In genomic region chr13:114057131-114058050, GRCh38 we compare ENCODE assay signal across 11 cellular contexts.
A peak's percentile ranks its signal among the peaks of the same experiment; 100 is the strongest.
DNase-seq lines count a peak whose midpoint lies in the region; ATAC-seq, FAIRE-seq and TF ChIP-seq lines count a peak whose summit lies in the region.
"Had no signal": no experiment of that assay in that cellular context is flagged by ENCODE, and none has a peak within 500 bp of the region (broad histone marks: within the 10 kb centered on the region; RNA-seq: fewer than 3 reads in every experiment).

No MANE protein-coding gene starts in this region.

- CTCF ChIA-PET in Panc1 (lab: Charles Lee) (no interaction called here), endothelial cell of umbilical vein (lab: Charles Lee) (interaction anchor here (1.2 to 2.3 kb wide), 6 partner anchors 8 to 169 kb away, joined by 4 to 7 read pairs (median 6); no protein-coding TSS in a partner anchor)

- H3K4me3 ChIP-seq in Panc1 (ENCODE audit: low read depth in 2 of 2, low read length in 2 of 2) (no peak overlapping the region), endothelial cell of umbilical vein (replicated peaks in 1 of 3; ENCODE audit: insufficient read depth in 1 of 3, low read depth in 1 of 3, low read length in 3 of 3) (no peak overlapping the region)

- no peaks in the 10 kb centered on the region for H3K9me1 ChIP-seq in endothelial cell of umbilical vein (replicated peaks; ENCODE audit: control insufficient read depth, extremely low read depth, insufficient read depth, low read length)

- H3K27me3 ChIP-seq in Panc1 (ENCODE audit: control insufficient read depth, insufficient read depth, low read length) (no peaks in the 10 kb centered on the region), endothelial cell of umbilical vein (ENCODE audit: control insufficient read depth in 2 of 2, insufficient read depth in 2 of 2, low read length in 2 of 2) (no peaks in the 10 kb centered on the region)

- H3K36me3 ChIP-seq in Panc1 (ENCODE audit: control insufficient read depth, insufficient read depth, low read length) = no peaks in the 10 kb centered on the region
- H3K36me3 ChIP-seq in endothelial cell of umbilical vein (ENCODE audit: control insufficient read depth in 2 of 2, extremely low read depth in 1 of 2, insufficient read depth in 2 of 2, low read length in 2 of 2) = peaks cover 2 to 12% of the 10 kb centered on the region in 2 experiments

- dilution Hi-C loops in endothelial cell of umbilical vein (cut with MboI; ENCODE audit: extremely low pct_ligation_motif_present, low sequenced_read_pairs) = loop anchor here (10.0 kb wide), 1 partner anchor 57 kb away; no protein-coding TSS in a partner anchor

- TF ChIP-seq POLR2A in endothelial cell of umbilical vein (IDR thresholded peaks at IDR 0.05; ENCODE audit: low read depth, low read length) = no peak

- H3K4me2 ChIP-seq in endothelial cell of umbilical vein (ENCODE audit: insufficient read depth, low read length) = peak overlapping the region; percentile 4

- no peaks in the 10 kb centered on the region for H3K27me3 Mint-ChIP-seq in activated T-cell treated with anti-CD3 and anti-CD28 coated beads, Interleukin-2, amount 50 U/mL, for 24 hours
- no peaks in the 10 kb centered on the region for H3K27me3 Mint-ChIP-seq in stimulated activated memory B cell treated with anti-CD40 and anti-IgM and Interleukin-4, amounts not matched to agents 10 μg/mL and 1 μg/mL and 100 μg/mL, for 72 hours

- H3K27ac Mint-ChIP-seq in activated T-cell treated with anti-CD3 and anti-CD28 coated beads, Interleukin-2, amount 50 U/mL, for 24 hours = peak overlapping the region; percentile 77
- peak overlapping the region; percentile 87 for H3K27ac Mint-ChIP-seq in stimulated activated memory B cell treated with anti-CD40 and anti-IgM and Interleukin-4, amounts not matched to agents 10 μg/mL and 1 μg/mL and 100 μg/mL, for 72 hours

- no peaks in the 10 kb centered on the region for H3K9me3 Mint-ChIP-seq in activated T-cell treated with anti-CD3 and anti-CD28 coated beads, Interleukin-2, amount 50 U/mL, for 24 hours
- no peaks in the 10 kb centered on the region for H3K9me3 Mint-ChIP-seq in stimulated activated memory B cell treated with anti-CD40 and anti-IgM and Interleukin-4, amounts not matched to agents 10 μg/mL and 1 μg/mL and 100 μg/mL, for 72 hours
- H3K9me3 Mint-ChIP-seq: T-helper 1 cell treated with Interleukin-12 subunit alpha and Interleukin-12 subunit beta and Interleukin-4 antibody, amounts not matched to agents 30 μg/mL and 1 μg/mL, for 36 hours had no signal

- DNase-seq in activated T-cell treated with anti-CD3 and anti-CD28 coated beads, Interleukin-2, amount 50 U/mL, for 24 hours = no peak
- DNase-seq in activated T-cell treated with anti-CD3 and anti-CD28 coated beads, Interleukin-2, amount 50 U/mL, for 48 hours = no peak
- DNase-seq in Panc1 (ENCODE audit: low read depth, low spot score) (no peak), endothelial cell of umbilical vein (ENCODE audit: low read depth, low spot score) (peak; percentile 37), globus pallidus (ENCODE audit: low spot score) (no peak), DMS 273 treated with DMSO at 0.1 percent for 48 hours (lab: John Stamatoyannopoulos, UW) (no peak)
- DNase-seq: activated T-cell treated with anti-CD3 and anti-CD28 coated beads, Interleukin-2, amount 50 U/mL, for 1 hour; KG1 had no signal

- H3K27ac ChIP-seq in Panc1 (ENCODE audit: low read length) (peak overlapping the region; percentile 51), endothelial cell of umbilical vein (ENCODE audit: insufficient read depth, low read depth, low read length) (peak overlapping the region; percentile 39)

- in situ Hi-C loops in Panc1 (cut with HindIII; ENCODE audit: low pct_unique_long_range_greater_than_20kb, low sequenced_read_pairs) = no loop called here

- peaks cover 66% of the 10 kb centered on the region for H3K4me1 Mint-ChIP-seq in activated T-cell treated with anti-CD3 and anti-CD28 coated beads, Interleukin-2, amount 50 U/mL, for 24 hours (ENCODE audit: low read depth)
- H3K4me1 Mint-ChIP-seq in stimulated activated memory B cell treated with anti-CD40 and anti-IgM and Interleukin-4, amounts not matched to agents 10 μg/mL and 1 μg/mL and 100 μg/mL, for 72 hours = peaks cover 68% of the 10 kb centered on the region

- H4K20me1 ChIP-seq in endothelial cell of umbilical vein (replicated peaks; ENCODE audit: control insufficient read depth, extremely low read depth, insufficient read depth, low read length) = no peaks in the 10 kb centered on the region

- H3K4me3 Mint-ChIP-seq in activated T-cell treated with anti-CD3 and anti-CD28 coated beads, Interleukin-2, amount 50 U/mL, for 24 hours = no peak overlapping the region
- no peak overlapping the region for H3K4me3 Mint-ChIP-seq in stimulated activated memory B cell treated with anti-CD40 and anti-IgM and Interleukin-4, amounts not matched to agents 10 μg/mL and 1 μg/mL and 100 μg/mL, for 72 hours
- H3K4me3 Mint-ChIP-seq: T-helper 1 cell treated with Interleukin-12 subunit alpha and Interleukin-12 subunit beta and Interleukin-4 antibody, amounts not matched to agents 30 μg/mL and 1 μg/mL, for 36 hours had no signal

- BruUV-seq in Panc1 (replicated peaks; lab: Mats Ljungman, UMichigan) (no TSS peak), endothelial cell of umbilical vein (replicated peaks; lab: Mats Ljungman, UMichigan) (no TSS peak)

- POLR2A ChIA-PET in Panc1 (lab: Charles Lee) (no interaction called here), endothelial cell of umbilical vein (lab: Charles Lee) (no interaction called here)

- H3K36me3 Mint-ChIP-seq in activated T-cell treated with anti-CD3 and anti-CD28 coated beads, Interleukin-2, amount 50 U/mL, for 24 hours (ENCODE audit: low read depth) = peaks cover 59% of the 10 kb centered on the region
- peaks cover 13% of the 10 kb centered on the region for H3K36me3 Mint-ChIP-seq in stimulated activated memory B cell treated with anti-CD40 and anti-IgM and Interleukin-4, amounts not matched to agents 10 μg/mL and 1 μg/mL and 100 μg/mL, for 72 hours

- H3K9ac ChIP-seq in endothelial cell of umbilical vein (replicated peaks; ENCODE audit: extremely low read depth, insufficient read depth, low read length) = peak overlapping the region; percentile 12

- intact Hi-C loops in Panc1 (cut with micrococcal nuclease; ENCODE audit: unreplicated experiment) (no loop called here), endothelial cell of umbilical vein (cut with micrococcal nuclease) (loop anchor here (2.0 kb wide), 1 partner anchor 23 kb away; no protein-coding TSS in a partner anchor)

- ATAC-seq in Panc1 = peak; percentile 37; the same call in 1 of the 2 replicates
- ATAC-seq in stimulated activated memory B cell treated with anti-CD40 and anti-IgM and Interleukin-4, amounts not matched to agents 10 μg/mL and 1 μg/mL and 100 μg/mL, for 72 hours = no peak
- no peak for ATAC-seq in HG02981 (IDR thresholded peaks at IDR 0.05; ENCODE audit: unreplicated experiment)

- TF ChIP-seq CTCF in Panc1 (IDR thresholded peaks at IDR 0.05) (no peak), endothelial cell of umbilical vein (IDR thresholded peaks at IDR 0.05; ENCODE audit: extremely low read depth in 1 of 2, insufficient read depth in 1 of 2, low read depth in 1 of 2, low read length in 2 of 2) (no peak)

- H2AFZ ChIP-seq in endothelial cell of umbilical vein (ENCODE audit: low read depth, low read length) = no peak overlapping the region

- H3K9me3 ChIP-seq in Panc1 (ENCODE audit: control insufficient read depth, insufficient read depth, low read depth, low read length) (no peaks in the 10 kb centered on the region), endothelial cell of umbilical vein (replicated peaks; ENCODE audit: control insufficient read depth, insufficient read depth, low read length) (no peaks in the 10 kb centered on the region)

- peaks cover 90% of the 10 kb centered on the region for H3K79me2 ChIP-seq in endothelial cell of umbilical vein (ENCODE audit: control insufficient read depth, insufficient read depth, low read length)

- H3K4me1 ChIP-seq in Panc1 (ENCODE audit: control insufficient read depth, insufficient read depth, low read length) (peaks cover 17% of the 10 kb centered on the region), endothelial cell of umbilical vein (ENCODE audit: control insufficient read depth, extremely low read depth, insufficient read depth, low read length) (peaks cover 23% of the 10 kb centered on the region)

- peak; percentile 78 for FAIRE-seq in endothelial cell of umbilical vein (lab: Jason Lieb, UNC)

TF ChIP-seq in endothelial cell of umbilical vein, 7 proteins besides CTCF, POLR2A, EP300 and RAD21:
- no peak for TF ChIP-seq MAX (IDR thresholded peaks at IDR 0.05; ENCODE audit: insufficient read depth, insufficient read length)
- no peak for TF ChIP-seq FOS (IDR thresholded peaks at IDR 0.05; ENCODE audit: borderline replicate concordance, insufficient read depth, low read length)
- no peak for TF ChIP-seq JUN (IDR thresholded peaks at IDR 0.05; ENCODE audit: borderline replicate concordance, insufficient read depth, insufficient read length, low read depth)
- TF ChIP-seq MYC (IDR thresholded peaks at IDR 0.05; ENCODE audit: low read depth, low read length) = no peak
- TF ChIP-seq GATA2 (IDR thresholded peaks at IDR 0.05; ENCODE audit: insufficient read depth, insufficient read length, low read depth, low read length) = no peak
- TF ChIP-seq EZH2 (IDR thresholded peaks at IDR 0.05; ENCODE audit: borderline replicate concordance, low read depth, low read length, severe bottlenecking) = no peak
- no peak for TF ChIP-seq POLR2AphosphoS5 (IDR thresholded peaks at IDR 0.05; ENCODE audit: insufficient read depth, low read depth, low read length)
